In the genomic region with DNA sequence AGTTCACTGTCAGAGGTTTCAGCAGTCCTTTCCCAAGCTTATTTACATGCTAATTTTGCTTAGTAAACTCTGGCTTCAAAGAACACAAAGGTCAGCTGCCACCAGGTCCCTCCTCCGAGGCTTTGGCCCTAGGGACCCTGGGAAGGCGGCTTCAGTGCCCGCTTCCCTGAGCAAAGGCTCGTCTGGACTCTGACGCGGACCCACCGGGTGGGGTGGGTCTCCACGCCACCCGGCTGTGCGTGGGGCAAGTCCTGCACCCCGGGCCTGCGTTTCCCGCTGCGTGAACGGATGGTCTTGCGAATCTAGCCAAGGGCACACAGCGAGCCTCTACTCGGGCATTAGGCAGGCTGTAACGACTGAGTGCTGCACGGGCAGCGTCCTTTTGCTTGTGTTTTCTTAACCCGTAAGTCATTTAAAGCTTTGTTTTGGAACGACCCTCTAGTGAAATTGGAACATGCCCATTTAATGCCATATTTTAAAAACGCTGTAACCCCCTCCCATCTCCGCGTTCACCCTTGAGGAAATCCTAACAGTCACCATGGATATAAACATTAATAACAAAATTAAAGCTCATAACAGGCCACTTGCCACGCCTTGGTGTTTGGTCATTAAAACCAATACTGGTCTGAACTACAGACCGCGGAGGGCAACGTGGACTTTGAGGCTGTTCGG, we compare ENCODE assay signal across 8 cellular contexts. TPM values are rescaled to one million over a fixed set of nuclear protein-coding genes. Genes with fewer than 3 reads are reported as not detected.
A peak's percentile ranks its signal among the peaks of the same experiment; 100 is the strongest.
DNase-seq lines count a peak whose midpoint lies in the region; FAIRE-seq lines count a peak whose summit lies in the region.

No MANE protein-coding gene starts in this region.

- H3K9me3 ChIP-seq in small intestine (ENCODE audit: control insufficient read depth, low read depth): no peaks in the 10 kb centered on the region

- H3K27me3 ChIP-seq in small intestine (ENCODE audit: control insufficient read depth in 2 of 2, insufficient read depth in 2 of 2, low read length in 2 of 2): peaks cover 0 to 2% of the 10 kb centered on the region in 2 donors

- no peaks in the 10 kb centered on the region for H3K27me3 Mint-ChIP-seq in activated T-cell treated with anti-CD3 and anti-CD28 coated beads, Interleukin-2, amount 50 U/mL, for 24 hours
- H3K27me3 Mint-ChIP-seq in activated naive CD8-positive, alpha-beta T cell: no peaks in the 10 kb centered on the region

- peak overlapping the region; percentile 86 for H3K27ac Mint-ChIP-seq in activated T-cell treated with anti-CD3 and anti-CD28 coated beads, Interleukin-2, amount 50 U/mL, for 24 hours
- H3K27ac Mint-ChIP-seq in activated naive CD8-positive, alpha-beta T cell: peak overlapping the region; percentile 78

- peak overlapping the region; percentile 56 for H3K4me3 ChIP-seq in iPS-11a (ENCODE audit: low read depth, low read length)
- peak overlapping the region; percentile 46 to 75 for H3K4me3 ChIP-seq in small intestine (ENCODE audit: low read depth in 1 of 2, low read length in 2 of 2)

- DNase-seq in activated T-cell treated with anti-CD3 and anti-CD28 coated beads, Interleukin-2, amount 50 U/mL, for 24 hours: peak; percentile 45
- DNase-seq in activated T-cell treated with anti-CD3 and anti-CD28 coated beads for 4 hours (no peak), small intestine (peak; percentile 43), COLO829 (ENCODE audit: low spot score) (no peak), Kasumi-1 (lab: John Stamatoyannopoulos, UW) (no peak), NCI-H1436 treated with DMSO at 0.1 percent for 48 hours (lab: John Stamatoyannopoulos, UW) (no peak)

- no peaks in the 10 kb centered on the region for H3K4me1 ChIP-seq in small intestine (ENCODE audit: control insufficient read depth in 2 of 2, insufficient read depth in 1 of 2, low read depth in 1 of 2, low read length in 1 of 2)

- H3K27ac ChIP-seq in small intestine (ENCODE audit: low read depth in 1 of 2, low read length in 1 of 2): peak overlapping the region in 1 of 2 donors; percentile 53

- peak overlapping the region; percentile 88 for H3K4me3 Mint-ChIP-seq in activated T-cell treated with anti-CD3 and anti-CD28 coated beads, Interleukin-2, amount 50 U/mL, for 24 hours
- H3K4me3 Mint-ChIP-seq in activated naive CD8-positive, alpha-beta T cell: peak overlapping the region; percentile 90

- H3K4me1 Mint-ChIP-seq in activated T-cell treated with anti-CD3 and anti-CD28 coated beads, Interleukin-2, amount 50 U/mL, for 24 hours (ENCODE audit: low read depth): peaks cover 53% of the 10 kb centered on the region
- peaks cover 51% of the 10 kb centered on the region for H3K4me1 Mint-ChIP-seq in activated naive CD8-positive, alpha-beta T cell (ENCODE audit: low read depth)

- no peaks in the 10 kb centered on the region for H3K36me3 ChIP-seq in small intestine (ENCODE audit: control insufficient read depth in 2 of 2, insufficient read depth in 2 of 2, low read length in 2 of 2)

- peaks cover 38% of the 10 kb centered on the region for H3K36me3 Mint-ChIP-seq in activated T-cell treated with anti-CD3 and anti-CD28 coated beads, Interleukin-2, amount 50 U/mL, for 24 hours (ENCODE audit: low read depth)
- H3K36me3 Mint-ChIP-seq in activated naive CD8-positive, alpha-beta T cell: no peaks in the 10 kb centered on the region

- no peaks in the 10 kb centered on the region for H3K9me3 Mint-ChIP-seq in activated T-cell treated with anti-CD3 and anti-CD28 coated beads, Interleukin-2, amount 50 U/mL, for 24 hours
- no peaks in the 10 kb centered on the region for H3K9me3 Mint-ChIP-seq in activated naive CD8-positive, alpha-beta T cell (ENCODE audit: low read depth)

- no peak for FAIRE-seq in small intestine (lab: Jason Lieb, UNC)

- WGBS in small intestine, 3 donors: 4 to 14% (median 11%) methylated on average over 31 of the region's 31 CpGs

RNA-seq across cellular contexts. Expression of a gene that starts 0.8 kb away (rescaled TPM):
- 10 to 100 TPM; 12.2 to 21.9 (median 13.7) TPM for polyA plus RNA-seq in small intestine

Comparison
In these comparisons a context has a peak if more than half of its experiments do, and no peak if none do; other contexts are left out.
1. DNase-seq: peak in activated T-cell treated with anti-CD3 and anti-CD28 coated beads, Interleukin-2, amount 50 U/mL, for 24 hours (single experiment) and small intestine (single experiment); none in activated T-cell treated with anti-CD3 and anti-CD28 coated beads for 4 hours (single experiment), COLO829 (single experiment), Kasumi-1 (0 of 2) and NCI-H1436 treated with DMSO at 0.1 percent for 48 hours (single experiment).